In genomic region chr4:102344520-102344954, GRCh38 we compare ENCODE assay signal across 8 cellular contexts. TPM values are rescaled to one million over a fixed set of nuclear protein-coding genes. Genes with fewer than 3 reads are reported as not detected.
DNase-seq lines count a peak whose midpoint lies in the region; ATAC-seq and TF ChIP-seq lines count a peak whose summit lies in the region.

No MANE protein-coding gene starts in this region.

- H3K4me1 Mint-ChIP-seq in activated B cell treated with CpG ODN at 0.5 μM for 24 hours (peaks cover 34% of the 10 kb centered on the region), chondrocyte (ENCODE audit: low read depth) (peaks cover 26% of the 10 kb centered on the region)

- no peaks in the 10 kb centered on the region for H3K27me3 ChIP-seq in GM23248 (replicated peaks; ENCODE audit: insufficient read depth)
- H3K27me3 ChIP-seq in Karpas-422 (ENCODE audit: low read length) = no peaks in the 10 kb centered on the region

- H3K79me2 ChIP-seq in GM23248 (ENCODE audit: insufficient read depth) (no peaks in the 10 kb centered on the region), Karpas-422 (ENCODE audit: low read length) (peaks cover 52% of the 10 kb centered on the region)

- no peaks in the 10 kb centered on the region for H3K9me3 ChIP-seq in GM23248 (ENCODE audit: low read depth)
- no peaks in the 10 kb centered on the region for H3K9me3 ChIP-seq in Karpas-422 (ENCODE audit: low read length)

- peaks cover 4% of the 10 kb centered on the region for H3K36me3 Mint-ChIP-seq in activated B cell treated with CpG ODN at 0.5 μM for 24 hours (ENCODE audit: low read depth)
- no peaks in the 10 kb centered on the region for H3K36me3 Mint-ChIP-seq in chondrocyte (ENCODE audit: low read depth)

- H2AFZ ChIP-seq in GM23248 (peak overlapping the region; percentile 99), Karpas-422 (ENCODE audit: low read length) (0 out of 2 replicates have a peak overlapping the region, but pooled peaks have one; percentile 20)

- WGBS in GM23248 (ENCODE audit: low coverage in 1 of 2, low lambda C conversion rate in 2 of 2, missing lambda C conversion rate in 2 of 2), 2 experiments = 1% methylated on average over 48 of the region's 48 CpGs

- CTCF ChIA-PET in activated B cell treated with CpG ODN at 0.5 μM for 24 hours (lab: Charles Lee) = no interaction called here

- H3K36me3 ChIP-seq in GM23248 (ENCODE audit: low read depth) (no peaks in the 10 kb centered on the region), Karpas-422 (ENCODE audit: insufficient read depth, low read length) (peaks cover 11% of the 10 kb centered on the region)

- H3K4me1 ChIP-seq in GM23248 (ENCODE audit: insufficient read depth) = no peaks in the 10 kb centered on the region
- H3K4me1 ChIP-seq in Karpas-422 (ENCODE audit: low read length) = peaks cover 50% of the 10 kb centered on the region

- 0 out of 2 replicates have a peak, but pooled peaks cover 7% of the 10 kb centered on the region for H3F3A ChIP-seq in GM23248 (ENCODE audit: insufficient read depth)

- H4K20me1 ChIP-seq in GM23248 (ENCODE audit: insufficient read depth) (no peaks in the 10 kb centered on the region), Karpas-422 (ENCODE audit: insufficient read depth, low read depth, low read length) (peaks cover 29% of the 10 kb centered on the region)

- TF ChIP-seq CTCF in activated B cell treated with CpG ODN at 0.5 μM for 24 hours (IDR thresholded peaks at IDR 0.05) (no peak), chondrocyte (IDR thresholded peaks at IDR 0.05) (peak; percentile 27)

- H3K27me3 Mint-ChIP-seq in activated B cell treated with CpG ODN at 0.5 μM for 24 hours = no peaks in the 10 kb centered on the region
- H3K27me3 Mint-ChIP-seq in chondrocyte (ENCODE audit: low read depth) = peaks cover 9% of the 10 kb centered on the region

- peak overlapping the region; percentile 68 for H3K9ac ChIP-seq in GM23248
- H3K9ac ChIP-seq in Karpas-422 (ENCODE audit: low read length) = peak overlapping the region; percentile 92

- intact Hi-C loops in activated B cell treated with CpG ODN at 0.5 μM for 24 hours (cut with micrococcal nuclease) = loop anchor here (2.0 to 10.0 kb wide), 4 partner anchors 220 to 674 kb away; partner anchors contain the start of genes BANK1, CISD2 and SLC9B1

- ATAC-seq in activated B cell treated with CpG ODN at 0.5 μM for 24 hours (ENCODE audit: low read depth) (peak; percentile 65), left lobe of liver (peak; percentile 68)

- DNase-seq in GM23248 (peak; percentile 75), Karpas-422 (peak; percentile 89), activated B cell treated with CpG ODN at 0.5 μM for 24 hours (peak; percentile 72), chondrocyte (ENCODE audit: low spot score) (peak; percentile 94), left lobe of liver (ENCODE audit: low spot score) (peak; percentile 90), DMS153 (lab: John Stamatoyannopoulos, UW) (no peak)
- peak; percentile 66 for DNase-seq in stimulated activated CD4-positive, alpha-beta T cell treated with anti-CD3 and anti-CD28 coated beads, Interleukin-4, amount 100 ng/mL, for 1 hour

- H3K9me2 ChIP-seq in GM23248 (ENCODE audit: insufficient read depth) = no peaks in the 10 kb centered on the region
- H3K9me2 ChIP-seq in Karpas-422 (replicated peaks; ENCODE audit: insufficient read depth, low read length) = no peaks in the 10 kb centered on the region

- H3K27ac Mint-ChIP-seq in activated B cell treated with CpG ODN at 0.5 μM for 24 hours = peak overlapping the region; percentile 93
- H3K27ac Mint-ChIP-seq in chondrocyte (ENCODE audit: unreplicated experiment) = peak overlapping the region; percentile 76

- H3K4me3 Mint-ChIP-seq in activated B cell treated with CpG ODN at 0.5 μM for 24 hours (peak overlapping the region; percentile 89), chondrocyte (ENCODE audit: unreplicated experiment) (peak overlapping the region; percentile 89)

- H3K4me3 ChIP-seq in GM23248 (peak overlapping the region; percentile 86), Karpas-422 (ENCODE audit: low read length) (peak overlapping the region; percentile 71)

- H3K9me3 Mint-ChIP-seq in activated B cell treated with CpG ODN at 0.5 μM for 24 hours (no peaks in the 10 kb centered on the region), chondrocyte (ENCODE audit: low read depth) (no peaks in the 10 kb centered on the region)

- H3K27ac ChIP-seq in GM23248 (no peak overlapping the region), Karpas-422 (ENCODE audit: low read length) (peak overlapping the region; percentile 94)

- TF ChIP-seq POLR2A in GM10847 (IDR thresholded peaks at IDR 0.05; ENCODE audit: extremely low read depth, insufficient read length) = peak; percentile 52

- POLR2A ChIA-PET in activated B cell treated with CpG ODN at 0.5 μM for 24 hours (lab: Charles Lee) = interaction anchor here (0.7 to 2.5 kb wide), 10 partner anchors 28 to 551 kb away, joined by 3 to 18 read pairs (median 4); partner anchors contain the start of genes CISD2, MANBA and UBE2D3

- H3K4me2 ChIP-seq in GM23248 (ENCODE audit: unreplicated experiment) (peak overlapping the region; percentile 99), Karpas-422 (ENCODE audit: low read depth, low read length, poor library complexity, severe bottlenecking) (peak overlapping the region; percentile 97)

- in situ Hi-C loops in GM23248 (cut with MboI) = no loop called here

RNA-seq across cellular contexts. Expression of gene SLC39A8, which starts 0.7 kb away (rescaled TPM):
- total RNA-seq in GM23248 (2014; rRNA removed; shearing (Covaris generic)) = 3.2 and 3.7 TPM in 2 replicates
- polyA plus RNA-seq in GM23248 (2016; fragmentation: Nextera tagmentation; extraction: Ambion mirVana) = 2.2 and 2.9 TPM in 2 replicates
- 201 and 340 TPM in 2 replicates for total RNA-seq in Karpas-422 (2014; rRNA removed; shearing (Covaris generic); ENCODE audit: low replicate concordance)
- total RNA-seq in activated B cell treated with CpG ODN at 0.5 μM for 24 hours = 17.9 and 18.1 TPM in 2 replicates
- total RNA-seq in chondrocyte = 1.8 to 2.4 TPM (median 1.8 TPM) in 3 replicates
- total RNA-seq in left lobe of liver = 23.6 TPM
